Comparison of ENCODE assay signal across 10 cellular contexts in the genomic region with DNA sequence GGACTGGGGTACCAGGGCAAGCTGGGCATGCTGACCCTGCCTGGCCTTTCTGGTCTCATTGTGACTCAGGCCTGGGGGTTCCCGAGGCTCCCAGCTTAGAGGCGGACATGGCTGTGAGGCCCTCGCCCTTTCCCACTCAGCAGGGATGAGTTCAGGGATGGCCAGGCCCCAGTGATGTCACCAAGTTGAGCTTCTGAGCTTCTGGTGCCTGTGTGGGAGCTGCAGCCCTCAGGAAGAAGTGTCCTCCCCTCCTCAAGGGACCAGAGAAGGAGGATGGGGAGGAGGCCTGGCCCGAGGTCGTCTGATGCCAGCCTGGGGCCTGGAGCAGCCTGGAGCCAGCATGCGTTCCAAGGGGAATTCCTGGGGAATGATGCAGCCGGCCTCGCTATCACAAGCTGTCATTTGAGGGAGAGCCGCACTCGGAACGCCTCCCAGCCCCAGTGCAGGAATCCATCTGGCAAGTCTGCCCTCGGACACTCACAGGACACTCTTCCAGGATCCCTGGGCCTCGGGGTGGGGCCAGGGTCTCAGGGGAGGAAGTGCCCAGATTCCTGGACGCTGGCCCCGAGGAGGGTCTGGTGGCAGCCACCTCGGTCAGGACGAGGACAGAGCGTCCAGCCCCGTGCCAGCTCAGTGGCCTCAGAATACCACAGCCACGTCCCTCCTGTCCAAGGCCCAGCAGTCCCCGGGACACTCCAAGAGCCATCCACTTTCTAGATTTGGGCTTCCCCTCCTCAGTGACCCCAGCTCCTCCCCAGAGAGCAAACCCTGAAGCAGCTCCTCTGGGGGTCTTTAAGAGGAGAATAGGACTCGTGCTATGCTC.
DNase-seq lines count a peak whose midpoint lies in the region; ATAC-seq lines count a peak whose summit lies in the region.
"Had no signal": no experiment of that assay in that cellular context is flagged by ENCODE, and none has a peak within 500 bp of the region (broad histone marks: within the 10 kb centered on the region; RNA-seq: fewer than 3 reads in every experiment).

No MANE protein-coding gene starts in this region.

- H3K27ac ChIP-seq in ACC112 (ENCODE audit: low read depth, low read length) (peak overlapping the region; percentile 76), muscle layer of duodenum (ENCODE audit: low read length) (peak overlapping the region; percentile 51)
- H3K27ac ChIP-seq: BLaER1 treated with 17β-estradiol and CSF1 and Interleukin-3, amounts not matched to agents 10 nM and 100 nM; HL-60 had no signal

- H3K9me3 ChIP-seq in NT2/D1 (ENCODE audit: insufficient read depth, low read length) (no peaks in the 10 kb centered on the region), muscle layer of duodenum (ENCODE audit: control insufficient read depth in 1 of 2, low read length in 2 of 2) (no peaks in the 10 kb centered on the region)
- H3K9me3 ChIP-seq: BLaER1 treated with 17β-estradiol and CSF1 and Interleukin-3, amounts not matched to agents 10 nM and 100 nM had no signal

- H2AFZ ChIP-seq in ACC112 (ENCODE audit: low read length, unreplicated experiment): peak overlapping the region; percentile 63

- H3K4me3 ChIP-seq in ACC112 (ENCODE audit: low read depth, low read length) (no peak overlapping the region), NT2/D1 (ENCODE audit: insufficient read length, low read depth) (no peak overlapping the region), muscle layer of duodenum (ENCODE audit: low read depth in 1 of 2, low read length in 2 of 2) (no peak overlapping the region)
- H3K4me3 ChIP-seq: BLaER1 treated with 17β-estradiol and CSF1 and Interleukin-3, amounts not matched to agents 10 nM and 100 nM had no signal

- H3K4me1 ChIP-seq in ACC112 (ENCODE audit: control insufficient read depth, insufficient read depth, low read length, unreplicated experiment): peaks cover 30% of the 10 kb centered on the region
- peaks cover 20% of the 10 kb centered on the region for H3K4me1 ChIP-seq in NT2/D1 (ENCODE audit: insufficient read depth, insufficient read length)
- H3K4me1 ChIP-seq in muscle layer of duodenum (ENCODE audit: control insufficient read depth in 1 of 2, insufficient read depth in 2 of 2, low read length in 2 of 2): peaks cover 0 to 24% of the 10 kb centered on the region in 2 donors

- H3K79me2 ChIP-seq in ACC112 (ENCODE audit: control insufficient read depth, insufficient read depth, low read length, unreplicated experiment): no peaks in the 10 kb centered on the region

- H3K9ac ChIP-seq in NT2/D1 (ENCODE audit: insufficient read length, low read depth): peak overlapping the region; percentile 43
- H3K9ac ChIP-seq: BLaER1 treated with 17β-estradiol and CSF1 and Interleukin-3, amounts not matched to agents 10 nM and 100 nM had no signal

- H3K27me3 ChIP-seq in ACC112 (ENCODE audit: insufficient read depth, low read length) (no peaks in the 10 kb centered on the region), NT2/D1 (ENCODE audit: insufficient read depth, insufficient read length) (peaks cover 4% of the 10 kb centered on the region), muscle layer of duodenum (ENCODE audit: low read depth, low read length) (no peaks in the 10 kb centered on the region)
- H3K27me3 ChIP-seq: BLaER1 treated with 17β-estradiol and CSF1 and Interleukin-3, amounts not matched to agents 10 nM and 100 nM had no signal

- no peak for ATAC-seq in GM19467 (IDR thresholded peaks at IDR 0.05; ENCODE audit: unreplicated experiment)

- H3K36me3 ChIP-seq in ACC112 (ENCODE audit: insufficient read depth, low read length): no peaks in the 10 kb centered on the region
- no peaks in the 10 kb centered on the region for H3K36me3 ChIP-seq in NT2/D1 (ENCODE audit: insufficient read depth, insufficient read length, low read length)
- H3K36me3 ChIP-seq in muscle layer of duodenum (ENCODE audit: control insufficient read depth in 1 of 2, insufficient read depth in 2 of 2, low read length in 2 of 2): no peaks in the 10 kb centered on the region
- H3K36me3 ChIP-seq: BLaER1 treated with 17β-estradiol and CSF1 and Interleukin-3, amounts not matched to agents 10 nM and 100 nM had no signal

- DNase-seq in NT2/D1 (ENCODE audit: low read depth, low spot score) (peak; percentile 40), fibroblast of gingiva (ENCODE audit: low read depth) (peak; percentile 92), NCI-H146 (lab: John Stamatoyannopoulos, UW) (no peak), mesenteric fat pad (ENCODE audit: low spot score) (no peak), NK-92 (lab: John Stamatoyannopoulos, UW; ENCODE audit: unreplicated experiment) (no peak)

Comparison
In these comparisons a context has a peak if more than half of its experiments do, and no peak if none do; other contexts are left out.
1. DNase-seq: peak in NT2/D1 (single experiment) and fibroblast of gingiva (single experiment); none in NCI-H146 (single experiment), mesenteric fat pad (single experiment) and NK-92 (single experiment).